16 cellular contexts compared by ENCODE assay signal in genomic region chr19:48145596-48146254, GRCh38.
"Had no signal": no experiment of that assay in that cellular context is flagged by ENCODE, and none has a peak within 500 bp of the region (broad histone marks: within the 10 kb centered on the region; RNA-seq: fewer than 3 reads in every experiment).

No MANE protein-coding gene starts in this region.

- FAIRE-seq: keratinocyte had no signal

- H3K27me3 Mint-ChIP-seq: activated naive CD4-positive, alpha-beta T cell treated with anti-CD3 and anti-CD28 coated beads, Interleukin-2, amount 10 ng/mL, durations not matched to agents 7 days and 5 days; activated T-helper 17 cell treated with anti-CD3 and anti-CD28 coated beads, Interleukin-2, amount 50 U/mL, for 72 hours had no signal

- H3K9me3 ChIP-seq: gastroesophageal sphincter, left ventricle myocardium inferior, tibial artery had no signal

- H3K4me3 ChIP-seq: cardiac muscle cell, gastroesophageal sphincter, left ventricle myocardium inferior, tibial artery had no signal

- H3K4me1 Mint-ChIP-seq: activated naive CD4-positive, alpha-beta T cell treated with anti-CD3 and anti-CD28 coated beads, Interleukin-2, amount 10 ng/mL, durations not matched to agents 7 days and 5 days; activated T-helper 17 cell treated with anti-CD3 and anti-CD28 coated beads, Interleukin-2, amount 50 U/mL, for 72 hours had no signal

- ATAC-seq: activated CD8-positive, alpha-beta T cell treated with anti-CD3 and anti-CD28 coated beads, Interleukin-2, amount 10 ng/mL, durations not matched to agents 7 days and 5 days; activated T-helper 17 cell treated with anti-CD3 and anti-CD28 coated beads, Interleukin-2, amount 50 U/mL, for 72 hours; gastroesophageal sphincter had no signal

- H3K27me3 ChIP-seq: cardiac muscle cell, gastroesophageal sphincter, tibial artery had no signal

- H3K4me3 Mint-ChIP-seq: activated CD8-positive, alpha-beta T cell treated with anti-CD3 and anti-CD28 coated beads, Interleukin-2, amount 10 ng/mL, durations not matched to agents 7 days and 5 days; activated naive CD4-positive, alpha-beta T cell treated with anti-CD3 and anti-CD28 coated beads, Interleukin-2, amount 10 ng/mL, durations not matched to agents 7 days and 5 days; activated T-helper 17 cell treated with anti-CD3 and anti-CD28 coated beads, Interleukin-2, amount 50 U/mL, for 72 hours; nephron had no signal

- H3K9me3 Mint-ChIP-seq: activated naive CD4-positive, alpha-beta T cell treated with anti-CD3 and anti-CD28 coated beads, Interleukin-2, amount 10 ng/mL, durations not matched to agents 7 days and 5 days; activated T-helper 17 cell treated with anti-CD3 and anti-CD28 coated beads, Interleukin-2, amount 50 U/mL, for 72 hours; nephron had no signal

- H3K27ac Mint-ChIP-seq: activated CD8-positive, alpha-beta T cell treated with anti-CD3 and anti-CD28 coated beads, Interleukin-2, amount 10 ng/mL, durations not matched to agents 7 days and 5 days; activated naive CD4-positive, alpha-beta T cell treated with anti-CD3 and anti-CD28 coated beads, Interleukin-2, amount 10 ng/mL, durations not matched to agents 7 days and 5 days; activated T-helper 17 cell treated with anti-CD3 and anti-CD28 coated beads, Interleukin-2, amount 50 U/mL, for 72 hours; nephron had no signal

- H3K27ac ChIP-seq: cardiac muscle cell, gastroesophageal sphincter, left ventricle myocardium inferior, tibial artery, VCaP had no signal

- H3K4me1 ChIP-seq: left ventricle myocardium inferior, tibial artery had no signal

- DNase-seq: activated CD4-positive, alpha-beta T cell treated with anti-CD3 and anti-CD28 coated beads for 4 hours; activated CD8-positive, alpha-beta memory T cell treated with anti-CD3 and anti-CD28 coated beads, Interleukin-2, amount 50 U/mL, for 48 hours; activated CD8-positive, alpha-beta T cell treated with anti-CD3 and anti-CD28 coated beads, Interleukin-2, amount 10 ng/mL, durations not matched to agents 7 days and 5 days; activated naive CD4-positive, alpha-beta T cell treated with anti-CD3 and anti-CD28 coated beads, Interleukin-2, amount 10 ng/mL, durations not matched to agents 7 days and 5 days; effector CD4-positive, alpha-beta T cell; left ventricle myocardium inferior; mesendoderm; stimulated activated CD4-positive, alpha-beta T cell treated with anti-CD3 and anti-CD28 coated beads, Interleukin-4, amount 100 ng/mL, for 1 hour; T-helper 9 cell; tibial artery had no signal
